In the genomic region with DNA sequence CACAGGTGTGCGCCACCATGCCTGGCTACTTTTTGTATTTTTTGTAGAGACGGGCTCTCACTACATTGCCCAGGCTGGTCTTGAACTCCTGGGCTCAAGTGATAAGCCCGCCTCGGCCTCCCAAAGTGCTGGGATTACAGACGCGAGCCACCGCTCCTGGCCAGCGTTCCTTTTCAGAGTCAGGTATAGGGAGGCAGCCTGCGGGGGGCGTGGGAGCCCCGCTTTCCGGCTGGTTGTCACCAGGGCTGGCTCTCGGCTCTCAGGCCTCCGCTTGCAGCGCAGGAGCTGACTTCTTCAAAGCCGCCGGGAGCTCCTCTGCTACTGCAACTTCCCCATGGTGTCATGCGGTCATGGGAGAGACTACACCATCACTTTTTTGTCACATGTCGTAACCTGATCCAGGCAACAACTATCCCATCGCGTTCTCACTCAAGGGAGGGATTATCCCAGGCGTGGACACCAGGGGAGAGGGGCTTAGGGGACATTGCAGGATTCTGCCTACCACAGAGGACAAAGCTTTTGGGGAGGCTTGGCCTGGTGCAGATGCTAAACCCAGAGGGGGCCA, we compare ENCODE assay signal across 8 cellular contexts.
DNase-seq lines count a peak whose midpoint lies in the region; ATAC-seq lines count a peak whose summit lies in the region.

No MANE protein-coding gene starts in this region.

- H3K4me1 ChIP-seq in thymus (ENCODE audit: control insufficient read depth, insufficient read depth, low read length): peaks cover 5% of the 10 kb centered on the region

- H3K27me3 ChIP-seq in thymus (ENCODE audit: control insufficient read depth, insufficient read depth): no peaks in the 10 kb centered on the region

- DNase-seq in NCI-H526 (lab: John Stamatoyannopoulos, UW) (peak; percentile 15 to 45), NCI-H526 treated with DMSO at 0.1 percent for 48 hours (lab: John Stamatoyannopoulos, UW) (no peak), SKM-1 treated with dmso at 0.1 percent for 144 hours (lab: John Stamatoyannopoulos, UW; ENCODE audit: unreplicated experiment) (peak; percentile 54), iPS DF 19.7 (ENCODE audit: low read depth, low spot score) (peak; percentile 89), DMS79 treated with DMSO at 0.1 percent for 48 hours (lab: John Stamatoyannopoulos, UW) (no peak), DMS114 treated with DMSO at 0.1 percent for 48 hours (lab: John Stamatoyannopoulos, UW; ENCODE audit: unreplicated experiment) (no peak)

- H3K27ac ChIP-seq in thymus (ENCODE audit: low read depth): peak overlapping the region; percentile 48

- 30% methylated on average over 22 of the region's 22 CpGs for WGBS in thymus

- no peak for ATAC-seq in HG03139 (IDR thresholded peaks at IDR 0.05; ENCODE audit: unreplicated experiment)

- H3K36me3 ChIP-seq in thymus (ENCODE audit: control insufficient read depth, insufficient read depth): no peaks in the 10 kb centered on the region

- H3K9me3 ChIP-seq in thymus (ENCODE audit: control insufficient read depth): no peaks in the 10 kb centered on the region

- no peak overlapping the region for H3K4me3 ChIP-seq in thymus (ENCODE audit: low read length)

Comparison
In these comparisons a context has a peak if more than half of its experiments do, and no peak if none do; other contexts are left out.
1. DNase-seq: peak in NCI-H526 (2 of 2), SKM-1 treated with dmso at 0.1 percent for 144 hours (single experiment) and iPS DF 19.7 (single experiment); none in NCI-H526 treated with DMSO at 0.1 percent for 48 hours (single experiment), DMS79 treated with DMSO at 0.1 percent for 48 hours (single experiment) and DMS114 treated with DMSO at 0.1 percent for 48 hours (single experiment).